In genomic region chr19:44903602-44904425, GRCh38 we compare ENCODE assay signal across 1 cellular context.
TF ChIP-seq lines count a peak whose summit lies in the region.

No MANE protein-coding gene starts in this region.

TF ChIP-seq in HepG2, 621 proteins besides CTCF, POLR2A, EP300 and RAD21 (continued from another document and continues in another):
- TF ChIP-seq MNT (IDR thresholded peaks at IDR 0.05) (no peak), SSRP1 (CRISPR knock-in tag; IDR thresholded peaks at IDR 0.05) (peak; percentile 95), ZNF235 (CRISPR knock-in tag; IDR thresholded peaks at IDR 0.05; ENCODE audit: borderline replicate concordance) (0 out of 2 replicates have a peak, but pooled peaks have one; percentile 32), LCORL (IDR thresholded peaks at IDR 0.05) (no peak), LCORL (CRISPR knock-in tag; IDR thresholded peaks at IDR 0.05) (peak; percentile 93), FOXK2 (IDR thresholded peaks at IDR 0.05) (no peak), TFAP4 (IDR thresholded peaks at IDR 0.05; ENCODE audit: borderline replicate concordance, low read depth) (no peak), ZNF607 (CRISPR knock-in tag; IDR thresholded peaks at IDR 0.05; ENCODE audit: borderline replicate concordance) (no peak), ZFP36 (IDR thresholded peaks at IDR 0.05; ENCODE audit: borderline replicate concordance, low read depth, low read length, partially characterized antibody) (no peak), HNF4A (CRISPR knock-in tag; IDR thresholded peaks at IDR 0.05) (peak; percentile 99), ZNF260 (CRISPR knock-in tag; IDR thresholded peaks at IDR 0.05; ENCODE audit: borderline replicate concordance, low read depth) (no peak), THAP9 (CRISPR knock-in tag; IDR thresholded peaks at IDR 0.05; ENCODE audit: borderline replicate concordance) (peak; percentile 76; the same call in 1 of the 2 replicates), AKNA (CRISPR knock-in tag; IDR thresholded peaks at IDR 0.05; ENCODE audit: borderline replicate concordance) (no peak), ZNF512 (CRISPR knock-in tag; IDR thresholded peaks at IDR 0.05) (0 out of 2 replicates have a peak, but pooled peaks have one; percentile 23), FOSL2 (CRISPR knock-in tag; IDR thresholded peaks at IDR 0.05) (peak; percentile 70), ZNF687 (CRISPR knock-in tag; IDR thresholded peaks at IDR 0.05) (peak; percentile 91), HMGA1 (CRISPR knock-in tag; conservative IDR thresholded peaks at IDR 0.05) (no peak), RAD51 (IDR thresholded peaks at IDR 0.05; ENCODE audit: borderline replicate concordance) (no peak), PRDM10 (CRISPR knock-in tag; IDR thresholded peaks at IDR 0.05; ENCODE audit: low read depth) (no peak), HDAC2 (CRISPR knock-in tag; IDR thresholded peaks at IDR 0.05) (peak; percentile 72), ZBTB44 (CRISPR knock-in tag; IDR thresholded peaks at IDR 0.05) (no peak), DBP (CRISPR knock-in tag; IDR thresholded peaks at IDR 0.05; ENCODE audit: not compliant biosample characterization) (no peak), PBX3 (CRISPR knock-in tag; IDR thresholded peaks at IDR 0.05; ENCODE audit: borderline replicate concordance) (no peak), PITX1 (CRISPR knock-in tag; IDR thresholded peaks at IDR 0.05) (peak; percentile 46; the same call in 1 of the 2 replicates)
